In genomic region chr6:7198833-7199800, GRCh38 we compare ENCODE assay signal across 1 cellular context.
TF ChIP-seq lines count a peak whose summit lies in the region.

No MANE protein-coding gene starts in this region.

TF ChIP-seq in K562, 482 proteins besides CTCF, POLR2A, EP300 and RAD21 (continued from another document and continues in another):
- TF ChIP-seq, protein P1, sequence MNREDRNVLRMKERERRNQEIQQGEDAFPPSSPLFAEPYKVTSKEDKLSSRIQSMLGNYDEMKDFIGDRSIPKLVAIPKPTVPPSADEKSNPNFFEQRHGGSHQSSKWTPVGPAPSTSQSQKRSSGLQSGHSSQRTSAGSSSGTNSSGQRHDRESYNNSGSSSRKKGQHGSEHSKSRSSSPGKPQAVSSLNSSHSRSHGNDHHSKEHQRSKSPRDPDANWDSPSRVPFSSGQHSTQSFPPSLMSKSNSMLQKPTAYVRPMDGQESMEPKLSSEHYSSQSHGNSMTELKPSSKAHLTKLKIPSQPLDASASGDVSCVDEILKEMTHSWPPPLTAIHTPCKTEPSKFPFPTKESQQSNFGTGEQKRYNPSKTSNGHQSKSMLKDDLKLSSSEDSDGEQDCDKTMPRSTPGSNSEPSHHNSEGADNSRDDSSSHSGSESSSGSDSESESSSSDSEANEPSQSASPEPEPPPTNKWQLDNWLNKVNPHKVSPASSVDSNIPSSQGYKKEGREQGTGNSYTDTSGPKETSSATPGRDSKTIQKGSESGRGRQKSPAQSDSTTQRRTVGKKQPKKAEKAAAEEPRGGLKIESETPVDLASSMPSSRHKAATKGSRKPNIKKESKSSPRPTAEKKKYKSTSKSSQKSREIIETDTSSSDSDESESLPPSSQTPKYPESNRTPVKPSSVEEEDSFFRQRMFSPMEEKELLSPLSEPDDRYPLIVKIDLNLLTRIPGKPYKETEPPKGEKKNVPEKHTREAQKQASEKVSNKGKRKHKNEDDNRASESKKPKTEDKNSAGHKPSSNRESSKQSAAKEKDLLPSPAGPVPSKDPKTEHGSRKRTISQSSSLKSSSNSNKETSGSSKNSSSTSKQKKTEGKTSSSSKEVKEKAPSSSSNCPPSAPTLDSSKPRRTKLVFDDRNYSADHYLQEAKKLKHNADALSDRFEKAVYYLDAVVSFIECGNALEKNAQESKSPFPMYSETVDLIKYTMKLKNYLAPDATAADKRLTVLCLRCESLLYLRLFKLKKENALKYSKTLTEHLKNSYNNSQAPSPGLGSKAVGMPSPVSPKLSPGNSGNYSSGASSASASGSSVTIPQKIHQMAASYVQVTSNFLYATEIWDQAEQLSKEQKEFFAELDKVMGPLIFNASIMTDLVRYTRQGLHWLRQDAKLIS (CRISPR knock-in tag; IDR thresholded peaks at IDR 0.05) = no peak
- TF ChIP-seq LEF1 (IDR thresholded peaks at IDR 0.05) (peak; percentile 85), NFYB (IDR thresholded peaks at IDR 0.05; ENCODE audit: extremely low read depth, insufficient read length) (no peak), SETDB1 (IDR thresholded peaks at IDR 0.05; ENCODE audit: low read length) (no peak), SREBF1 (IDR thresholded peaks at IDR 0.05; ENCODE audit: borderline replicate concordance, low read depth, low read length) (no peak), FOXO4 (CRISPR knock-in tag; IDR thresholded peaks at IDR 0.05) (no peak), TEAD2 (tag; IDR thresholded peaks at IDR 0.05) (no peak), CCAR2 (IDR thresholded peaks at IDR 0.05; ENCODE audit: low read depth, low read length) (no peak), BRCA1 (IDR thresholded peaks at IDR 0.05) (no peak), BRCA1 (CRISPR knock-in tag; IDR thresholded peaks at IDR 0.05) (no peak), POLR2G (IDR thresholded peaks at IDR 0.05; ENCODE audit: low read depth, low read length) (peak; percentile 64), CREB1 (IDR thresholded peaks at IDR 0.05) (peak; percentile 64; the same call in 1 of the 2 replicates), CREB1 (CRISPR knock-in tag; IDR thresholded peaks at IDR 0.05) (no peak), ZSCAN29 (IDR thresholded peaks at IDR 0.05) (no peak; the same call in 1 of the 2 replicates), MED1 (CRISPR knock-in tag; IDR thresholded peaks at IDR 0.05; ENCODE audit: borderline replicate concordance) (no peak), MNT (conservative IDR thresholded peaks at IDR 0.05) (peak in 1 of 2 experiments; percentile 26; a peak in 2 of 4 replicates), ZNF146 (CRISPR knock-in tag; IDR thresholded peaks at IDR 0.05; ENCODE audit: unreplicated experiment) (no peak), ELF1 (tag; IDR thresholded peaks at IDR 0.05) (no peak; the same call in 1 of the 2 replicates), ZNF165 (CRISPR knock-in tag; IDR thresholded peaks at IDR 0.05; ENCODE audit: borderline replicate concordance) (no peak), U2AF1 (optimal IDR thresholded peaks at IDR 0.05; ENCODE audit: low read depth, low read length) (no peak), SP2 (IDR thresholded peaks at IDR 0.05; ENCODE audit: extremely low read depth, low read depth, low read length, poor library complexity, severe bottlenecking) (no peak), ZNF644 (tag; IDR thresholded peaks at IDR 0.05; ENCODE audit: low read depth) (peak; percentile 63; the same call in 1 of the 2 replicates), MAFF (IDR thresholded peaks at IDR 0.05; ENCODE audit: low read length) (0 out of 2 replicates have a peak, but pooled peaks have one; percentile 11), ZBTB34 (CRISPR knock-in tag; IDR thresholded peaks at IDR 0.05) (no peak; the same call in 1 of the 2 replicates), TOE1 (IDR thresholded peaks at IDR 0.05; ENCODE audit: borderline replicate concordance) (peak; percentile 53; the same call in 1 of the 2 replicates), TOE1 (CRISPR knock-in tag; IDR thresholded peaks at IDR 0.05; ENCODE audit: borderline replicate concordance, low read depth) (no peak), DACH1 (IDR thresholded peaks at IDR 0.05; ENCODE audit: partially characterized antibody) (no peak), ZNF24 (IDR thresholded peaks at IDR 0.05) (peak; percentile 72; the same call in 1 of the 2 replicates), MLLT1 (IDR thresholded peaks at IDR 0.05) (peak; percentile 97), PML (IDR thresholded peaks at IDR 0.05; ENCODE audit: low read length) (peak; percentile 89), ZNF395 (CRISPR knock-in tag; IDR thresholded peaks at IDR 0.05) (peak; percentile 96), NFRKB (IDR thresholded peaks at IDR 0.05; ENCODE audit: low read depth) (peak; percentile 97), EP400 (IDR thresholded peaks at IDR 0.05) (peak; percentile 73), TAF9B (IDR thresholded peaks at IDR 0.05; ENCODE audit: partially characterized antibody) (no peak), PRMT5 (CRISPR knock-in tag; IDR thresholded peaks at IDR 0.05) (no peak), ERF (CRISPR knock-in tag; IDR thresholded peaks at IDR 0.05) (0 out of 2 replicates have a peak, but pooled peaks have one; percentile 70), SMARCE1 (IDR thresholded peaks at IDR 0.05) (peak; percentile 91), POLR3G (IDR thresholded peaks at IDR 0.05; ENCODE audit: extremely low read depth, insufficient read length, insufficient replicate concordance) (no peak), DPF2 (IDR thresholded peaks at IDR 0.05) (peak; percentile 95), TAF1 (IDR thresholded peaks at IDR 0.05; ENCODE audit: control insufficient read depth, extremely low read depth, insufficient read depth, low read length, severe bottlenecking) (peak; percentile 37), TCF7 (IDR thresholded peaks at IDR 0.05; ENCODE audit: borderline replicate concordance) (no peak), FOXK2 (conservative IDR thresholded peaks at IDR 0.05 in 1 of 2, IDR thresholded peaks at IDR 0.05 in 1 of 2; ENCODE audit: low read depth in 2 of 2) (peak; percentile 37 to 63; a peak in 3 of 4 replicates), BCL6 (CRISPR knock-in tag; IDR thresholded peaks at IDR 0.05) (no peak), CTBP1 (IDR thresholded peaks at IDR 0.05; ENCODE audit: borderline replicate concordance) (peak; percentile 53; the same call in 1 of the 2 replicates), SMAD1 (IDR thresholded peaks at IDR 0.05; ENCODE audit: low read depth, low read length, partially characterized antibody) (peak; percentile 59), ZNF436 (CRISPR knock-in tag; IDR thresholded peaks at IDR 0.05) (peak; percentile 27; the same call in 1 of the 2 replicates), CBFB (CRISPR knock-in tag; IDR thresholded peaks at IDR 0.05) (no peak), HNRNPL (IDR thresholded peaks at IDR 0.05; ENCODE audit: low read depth, low read length) (no peak), RBFOX2 (IDR thresholded peaks at IDR 0.05; ENCODE audit: low read depth, low read length) (peak; percentile 70), GATAD2B (IDR thresholded peaks at IDR 0.05; ENCODE audit: borderline replicate concordance) (no peak), CGGBP1 (CRISPR knock-in tag; IDR thresholded peaks at IDR 0.05) (no peak), ZKSCAN8 (CRISPR knock-in tag; IDR thresholded peaks at IDR 0.05) (peak; percentile 65)
- TF ChIP-seq, protein P2, sequence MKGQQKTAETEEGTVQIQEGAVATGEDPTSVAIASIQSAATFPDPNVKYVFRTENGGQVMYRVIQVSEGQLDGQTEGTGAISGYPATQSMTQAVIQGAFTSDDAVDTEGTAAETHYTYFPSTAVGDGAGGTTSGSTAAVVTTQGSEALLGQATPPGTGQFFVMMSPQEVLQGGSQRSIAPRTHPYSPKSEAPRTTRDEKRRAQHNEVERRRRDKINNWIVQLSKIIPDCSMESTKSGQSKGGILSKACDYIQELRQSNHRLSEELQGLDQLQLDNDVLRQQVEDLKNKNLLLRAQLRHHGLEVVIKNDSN (CRISPR knock-in tag; IDR thresholded peaks at IDR 0.05) = no peak
- TF ChIP-seq, protein P3, sequence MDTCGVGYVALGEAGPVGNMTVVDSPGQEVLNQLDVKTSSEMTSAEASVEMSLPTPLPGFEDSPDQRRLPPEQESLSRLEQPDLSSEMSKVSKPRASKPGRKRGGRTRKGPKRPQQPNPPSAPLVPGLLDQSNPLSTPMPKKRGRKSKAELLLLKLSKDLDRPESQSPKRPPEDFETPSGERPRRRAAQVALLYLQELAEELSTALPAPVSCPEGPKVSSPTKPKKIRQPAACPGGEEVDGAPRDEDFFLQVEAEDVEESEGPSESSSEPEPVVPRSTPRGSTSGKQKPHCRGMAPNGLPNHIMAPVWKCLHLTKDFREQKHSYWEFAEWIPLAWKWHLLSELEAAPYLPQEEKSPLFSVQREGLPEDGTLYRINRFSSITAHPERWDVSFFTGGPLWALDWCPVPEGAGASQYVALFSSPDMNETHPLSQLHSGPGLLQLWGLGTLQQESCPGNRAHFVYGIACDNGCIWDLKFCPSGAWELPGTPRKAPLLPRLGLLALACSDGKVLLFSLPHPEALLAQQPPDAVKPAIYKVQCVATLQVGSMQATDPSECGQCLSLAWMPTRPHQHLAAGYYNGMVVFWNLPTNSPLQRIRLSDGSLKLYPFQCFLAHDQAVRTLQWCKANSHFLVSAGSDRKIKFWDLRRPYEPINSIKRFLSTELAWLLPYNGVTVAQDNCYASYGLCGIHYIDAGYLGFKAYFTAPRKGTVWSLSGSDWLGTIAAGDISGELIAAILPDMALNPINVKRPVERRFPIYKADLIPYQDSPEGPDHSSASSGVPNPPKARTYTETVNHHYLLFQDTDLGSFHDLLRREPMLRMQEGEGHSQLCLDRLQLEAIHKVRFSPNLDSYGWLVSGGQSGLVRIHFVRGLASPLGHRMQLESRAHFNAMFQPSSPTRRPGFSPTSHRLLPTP (IDR thresholded peaks at IDR 0.05; ENCODE audit: borderline replicate concordance, extremely low read depth, insufficient read length) = no peak
- TF ChIP-seq, protein P4, sequence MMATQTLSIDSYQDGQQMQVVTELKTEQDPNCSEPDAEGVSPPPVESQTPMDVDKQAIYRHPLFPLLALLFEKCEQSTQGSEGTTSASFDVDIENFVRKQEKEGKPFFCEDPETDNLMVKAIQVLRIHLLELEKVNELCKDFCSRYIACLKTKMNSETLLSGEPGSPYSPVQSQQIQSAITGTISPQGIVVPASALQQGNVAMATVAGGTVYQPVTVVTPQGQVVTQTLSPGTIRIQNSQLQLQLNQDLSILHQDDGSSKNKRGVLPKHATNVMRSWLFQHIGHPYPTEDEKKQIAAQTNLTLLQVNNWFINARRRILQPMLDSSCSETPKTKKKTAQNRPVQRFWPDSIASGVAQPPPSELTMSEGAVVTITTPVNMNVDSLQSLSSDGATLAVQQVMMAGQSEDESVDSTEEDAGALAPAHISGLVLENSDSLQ (IDR thresholded peaks at IDR 0.05) = no peak
